Comparison of ENCODE assay signal across 21 cellular contexts in genomic region chr22:44269757-44270555, GRCh38. TPM values are rescaled to one million over a fixed set of nuclear protein-coding genes. Genes with fewer than 3 reads are reported as not detected.
"Had no signal": no experiment of that assay in that cellular context is flagged by ENCODE, and none has a peak within 500 bp of the region (broad histone marks: within the 10 kb centered on the region; RNA-seq: fewer than 3 reads in every experiment).

No MANE protein-coding gene starts in this region.

- H3K9me3 Mint-ChIP-seq: naive thymus-derived CD4-positive, alpha-beta T cell; neural crest cell; stimulated activated effector memory CD8-positive, alpha-beta T cell treated with anti-CD3 and anti-CD28 coated beads, Interleukin-12 subunit alpha, Interleukin-12 subunit beta, amount 100 ng/mL, for 72 hours had no signal

- H3K27ac Mint-ChIP-seq: naive thymus-derived CD4-positive, alpha-beta T cell; stimulated activated effector memory CD8-positive, alpha-beta T cell treated with anti-CD3 and anti-CD28 coated beads, Interleukin-12 subunit alpha, Interleukin-12 subunit beta, amount 100 ng/mL, for 72 hours had no signal

- H3K9me3 ChIP-seq: colonic mucosa, suprapubic skin, thyroid gland, upper lobe of left lung, vagina had no signal

- ATAC-seq: esophagus mucosa; heart right ventricle; naive thymus-derived CD4-positive, alpha-beta T cell; stimulated activated naive CD8-positive, alpha-beta T cell treated with anti-CD3 and anti-CD28 coated beads, Interleukin-15, Interleukin-2, amounts not matched to agents 100 U/mL and 50 U/mL, for 24 hours had no signal

- H3K4me3 Mint-ChIP-seq: naive thymus-derived CD4-positive, alpha-beta T cell; neural crest cell; stimulated activated effector memory CD8-positive, alpha-beta T cell treated with anti-CD3 and anti-CD28 coated beads, Interleukin-12 subunit alpha, Interleukin-12 subunit beta, amount 100 ng/mL, for 72 hours had no signal

- H3K27me3 ChIP-seq: colonic mucosa, thyroid gland, upper lobe of left lung, vagina had no signal

- H3K27ac ChIP-seq: colonic mucosa, heart right ventricle, suprapubic skin, thyroid gland, upper lobe of left lung, vagina had no signal

- H3K4me3 ChIP-seq: colonic mucosa, heart right ventricle, suprapubic skin, thyroid gland, upper lobe of left lung, vagina had no signal

- DNase-seq: cerebellar nuclear complex; colonic mucosa; dermis blood vessel endothelial cell; heart right ventricle; hypothalamus; kidney glomerular epithelial cell; mammary epithelial cell; naive thymus-derived CD4-positive, alpha-beta T cell; occipital lobe; small intestine; stimulated activated CD4-positive, alpha-beta T cell treated with anti-CD3 and anti-CD28 coated beads, Interleukin-4, amount 100 ng/mL, for 1 hour; stimulated activated CD8-positive, alpha-beta memory T cell treated with anti-CD3 and anti-CD28 coated beads, Interleukin-4, amount 100 ng/mL, for 48 hours; stimulated activated naive CD8-positive, alpha-beta T cell treated with anti-CD3 and anti-CD28 coated beads, Interleukin-15, Interleukin-2, amounts not matched to agents 100 U/mL and 50 U/mL, for 24 hours; thyroid gland; upper lobe of left lung had no signal

- H3K4me1 Mint-ChIP-seq: naive thymus-derived CD4-positive, alpha-beta T cell; stimulated activated effector memory CD8-positive, alpha-beta T cell treated with anti-CD3 and anti-CD28 coated beads, Interleukin-12 subunit alpha, Interleukin-12 subunit beta, amount 100 ng/mL, for 72 hours had no signal

- H3K36me3 ChIP-seq: colonic mucosa, heart right ventricle, suprapubic skin, thyroid gland, upper lobe of left lung, vagina had no signal

- H3K4me1 ChIP-seq: colonic mucosa, suprapubic skin, upper lobe of left lung had no signal

- H3K36me3 Mint-ChIP-seq: naive thymus-derived CD4-positive, alpha-beta T cell had no signal

RNA-seq across cellular contexts. Expression of gene SHISAL1, which starts 42.8 kb away (rescaled TPM):
- total RNA-seq: dermis blood vessel endothelial cell; mononuclear cell; naive thymus-derived CD4-positive, alpha-beta T cell had no signal
- polyA plus RNA-seq: naive thymus-derived CD4-positive, alpha-beta T cell had no signal
